8 cellular contexts compared by ENCODE assay signal in genomic region chr10:87054373-87055295, GRCh38. TPM values are rescaled to one million over a fixed set of nuclear protein-coding genes. Genes with fewer than 3 reads are reported as not detected.
DNase-seq lines count a peak whose midpoint lies in the region; ATAC-seq and TF ChIP-seq lines count a peak whose summit lies in the region.

No MANE protein-coding gene starts in this region.

- H3K9me3 ChIP-seq in gastroesophageal sphincter: no peaks in the 10 kb centered on the region

- TF ChIP-seq EP300 in gastroesophageal sphincter (IDR thresholded peaks at IDR 0.05): no peak

- no peaks in the 10 kb centered on the region for H3K27me3 ChIP-seq in gastroesophageal sphincter

- WGBS in gastroesophageal sphincter (ENCODE audit: low coverage in 1 of 2), 2 donors: 66 to 76% methylated on average over 7 of the region's 7 CpGs

- H3K27ac ChIP-seq in gastroesophageal sphincter (peak overlapping the region in 1 of 4 donors; percentile 5), skin epidermis (peak overlapping the region in 12 of 21 experiments; percentile 0 to 68 (median 43))

- TF ChIP-seq POLR2A in gastroesophageal sphincter (IDR thresholded peaks at IDR 0.05) (no peak), GM18505 (IDR thresholded peaks at IDR 0.05; ENCODE audit: borderline replicate concordance, extremely low read depth, insufficient read depth, insufficient read length) (no peak)

- peaks cover 0 to 99% of the 10 kb centered on the region in 2 donors for H3K36me3 ChIP-seq in gastroesophageal sphincter

- peak; percentile 63 for ATAC-seq in GM19463 (IDR thresholded peaks at IDR 0.05; ENCODE audit: unreplicated experiment)
- ATAC-seq in gastroesophageal sphincter: peak; percentile 62
- ATAC-seq in GM18505 (IDR thresholded peaks at IDR 0.05; ENCODE audit: unreplicated experiment): no peak

- H3K4me3 ChIP-seq in gastroesophageal sphincter (no peak overlapping the region), skin epidermis (no peak overlapping the region)

- DNase-seq in RPMI7951 (ENCODE audit: low read depth) (peak; percentile 3), HT-29 (ENCODE audit: low spot score) (no peak), activated gamma-delta T cell (lab: John Stamatoyannopoulos, UW) (no peak)
- no peak for DNase-seq in stimulated activated naive CD4-positive, alpha-beta T cell (lab: John Stamatoyannopoulos, UW)

- TF ChIP-seq CTCF in gastroesophageal sphincter (IDR thresholded peaks at IDR 0.05): no peak

- no peaks in the 10 kb centered on the region for H3K4me1 ChIP-seq in gastroesophageal sphincter

RNA-seq across cellular contexts. Expression of gene FAM25A, which starts 34.5 kb away (rescaled TPM):
- not detected in 2 replicates for total RNA-seq in RPMI7951 (2014; rRNA removed; shearing (Covaris generic))
- total RNA-seq in gastroesophageal sphincter: not detected
- total RNA-seq in HT-29 (2014; rRNA removed; shearing (Covaris generic)): 0.76 TPM in 1 of 2 replicates, not detected in the other

RNA-seq across cellular contexts. Expression of gene GLUD1, which starts 40.0 kb away (rescaled TPM):
- total RNA-seq in RPMI7951 (2014; rRNA removed; shearing (Covaris generic)): 175 and 190 TPM in 2 replicates
- total RNA-seq in gastroesophageal sphincter: 100 to 1,000 TPM; 155 to 214 (median 155) TPM
- 114 and 127 TPM in 2 replicates for total RNA-seq in HT-29 (2014; rRNA removed; shearing (Covaris generic))

RNA-seq across cellular contexts. Expression of gene SHLD2, which starts 40.4 kb away (rescaled TPM):
- total RNA-seq in RPMI7951 (2014; rRNA removed; shearing (Covaris generic)): 21.9 and 24.9 TPM in 2 replicates
- total RNA-seq in gastroesophageal sphincter: 10 to 100 TPM; 21.2 to 31.0 (median 26.6) TPM
- 18.1 and 18.6 TPM in 2 replicates for total RNA-seq in HT-29 (2014; rRNA removed; shearing (Covaris generic))
